ENCODE assay signal across 8 cellular contexts in the genomic region with DNA sequence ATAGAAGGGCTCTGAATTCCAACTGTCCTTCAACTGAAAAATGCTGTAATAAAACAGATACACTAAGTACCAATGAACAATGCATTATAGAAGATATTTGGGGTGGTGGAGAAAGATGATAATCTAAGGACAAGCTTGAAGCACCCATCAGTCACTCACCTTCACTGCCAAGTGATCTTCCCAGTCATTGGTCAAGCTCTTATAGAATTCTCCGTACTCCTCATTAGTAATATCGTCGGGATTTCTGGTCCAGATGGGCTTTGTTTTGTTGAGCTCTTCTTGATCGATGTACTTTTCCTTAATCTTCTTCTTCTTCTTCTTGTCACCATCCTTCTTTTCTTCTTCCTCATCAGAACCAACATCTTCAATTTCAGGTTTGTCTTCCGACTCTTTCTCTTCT. TPM values are rescaled to one million over a fixed set of nuclear protein-coding genes. Genes with fewer than 3 reads are reported as not detected.
A peak's percentile ranks its signal among the peaks of the same experiment; 100 is the strongest.
DNase-seq lines count a peak whose midpoint lies in the region; ATAC-seq, FAIRE-seq and TF ChIP-seq lines count a peak whose summit lies in the region.
"Not testable (repeated sequence)": the region's sequence is repeated elsewhere in the genome, so short reads cannot be mapped to it uniquely, and the experiment has no call there.

No MANE protein-coding gene starts in this region.

- H3K4me3 ChIP-seq in DND-41 (ENCODE audit: low read depth in 1 of 2, low read length in 2 of 2) (peak overlapping the region; percentile 86 to 90; a peak in 3 of 4 replicates), kidney (ENCODE audit: low read length in 2 of 2) (peak overlapping the region; percentile 88 to 92), neural cell (ENCODE audit: low read length) (peak overlapping the region; percentile 83), thoracic aorta (peak overlapping the region; percentile 95)
- H3K4me3 ChIP-seq in Jurkat, Clone E6-1 (ENCODE audit: low read length), result peak overlapping the region; percentile 79; the same call in 1 of the 2 replicates

- not testable (repeated sequence) for H3K27me3 Mint-ChIP-seq in T-cell; activated T-helper 2 cell treated with anti-CD3 and anti-CD28 coated beads, Interferon-gamma antibody, Interleukin-2, Interleukin-4, amounts not matched to agents 10 μg/mL and 5 μg/mL and 100 μg/mL, durations not matched to agents 14 hours and 24 hours and 36 hours (ENCODE audit: low read depth); dendritic cell treated with granulocyte-macrophage colony-stimulating factor and Interleukin-4, amounts not matched to agents 40 ng/mL and 50 ng/mL, for 4 days

- H3K4me2 ChIP-seq in DND-41 (ENCODE audit: insufficient read depth, low read length), result peak overlapping the region; percentile 92
- H3K4me2 ChIP-seq in neural cell (ENCODE audit: low read length), result peak overlapping the region; percentile 87

- not testable (repeated sequence) for TF ChIP-seq RAD21 in neural cell (conservative IDR thresholded peaks at IDR 0.05)

- not testable (repeated sequence) for H3F3A ChIP-seq in neural cell (ENCODE audit: insufficient read depth, low read length, poor library complexity, severe bottlenecking)

- peaks cover 65% of the 10 kb centered on the region for H3K36me3 Mint-ChIP-seq in T-cell
- peaks cover 68% of the 10 kb centered on the region for H3K36me3 Mint-ChIP-seq in activated T-helper 2 cell treated with anti-CD3 and anti-CD28 coated beads, Interferon-gamma antibody, Interleukin-2, Interleukin-4, amounts not matched to agents 10 μg/mL and 5 μg/mL and 100 μg/mL, durations not matched to agents 14 hours and 24 hours and 36 hours (ENCODE audit: low read depth)
- peaks cover 76% of the 10 kb centered on the region for H3K36me3 Mint-ChIP-seq in dendritic cell treated with granulocyte-macrophage colony-stimulating factor and Interleukin-4, amounts not matched to agents 40 ng/mL and 50 ng/mL, for 4 days (ENCODE audit: low read depth)

- CTCF ChIA-PET in T-cell (lab: Charles Lee), result interaction anchor here (0.5 to 0.6 kb wide), 2 partner anchors 150 to 1822 kb away, joined by 3 read pairs; no protein-coding TSS in a partner anchor

- POLR2A ChIA-PET in T-cell (lab: Charles Lee), result not testable (repeated sequence)

- H2AFZ ChIP-seq in DND-41 (ENCODE audit: low read depth, low read length); neural cell (ENCODE audit: low read depth, low read length): not testable (repeated sequence)

- H3K4me1 ChIP-seq in DND-41 (ENCODE audit: insufficient read depth, low read length) (peaks cover 68% of the 10 kb centered on the region), kidney (ENCODE audit: control insufficient read depth in 1 of 2, insufficient read depth in 1 of 2, low read depth in 1 of 2, low read length in 2 of 2) (peaks cover 20 to 22% of the 10 kb centered on the region in 2 donors), thoracic aorta (ENCODE audit: control insufficient read depth in 1 of 2, low read depth in 2 of 2) (peaks cover 35 to 49% of the 10 kb centered on the region in 2 donors)

- H3K9me3 ChIP-seq in DND-41 (ENCODE audit: insufficient read depth, low read length, severe bottlenecking); kidney (ENCODE audit: control insufficient read depth in 1 of 2, low read length in 2 of 2); neural cell (ENCODE audit: low read length); thoracic aorta: not testable (repeated sequence)

- H3K9me2 ChIP-seq in neural cell (ENCODE audit: insufficient read depth, low read length), result not testable (repeated sequence)

- H3K27ac ChIP-seq in DND-41 (ENCODE audit: low read length); kidney (ENCODE audit: low read depth in 2 of 2, low read length in 2 of 2); neural cell (ENCODE audit: low read length); thoracic aorta: not testable (repeated sequence)

- H3K4me3 Mint-ChIP-seq in T-cell, result peak overlapping the region; percentile 85 to 97 (median 94)
- peak overlapping the region; percentile 90 for H3K4me3 Mint-ChIP-seq in activated T-helper 2 cell treated with anti-CD3 and anti-CD28 coated beads, Interferon-gamma antibody, Interleukin-2, Interleukin-4, amounts not matched to agents 10 μg/mL and 5 μg/mL and 100 μg/mL, durations not matched to agents 14 hours and 24 hours and 36 hours (ENCODE audit: low read depth)
- H3K4me3 Mint-ChIP-seq in dendritic cell treated with granulocyte-macrophage colony-stimulating factor and Interleukin-4, amounts not matched to agents 40 ng/mL and 50 ng/mL, for 4 days, result peak overlapping the region; percentile 82

- intact Hi-C loops in activated T-helper 2 cell treated with anti-CD3 and anti-CD28 coated beads, Interferon-gamma antibody, Interleukin-2, Interleukin-4, amounts not matched to agents 10 μg/mL and 5 μg/mL and 100 μg/mL, durations not matched to agents 14 hours and 24 hours and 36 hours (cut with micrococcal nuclease), result loop anchor here (10.0 kb wide), 1 partner anchor 430 kb away; no protein-coding TSS in a partner anchor
- intact Hi-C loops in dendritic cell treated with granulocyte-macrophage colony-stimulating factor and Interleukin-4, amounts not matched to agents 40 ng/mL and 50 ng/mL, for 4 days (cut with micrococcal nuclease); kidney (cut with DNase I): not testable (repeated sequence)

- not testable (repeated sequence) for ATAC-seq in DND-41 (ENCODE audit: insufficient read depth, low read depth); T-cell (replicated peaks in 1 of 4); thoracic aorta (ENCODE audit: insufficient number of reproducible peaks, low FRiP score, low read depth)

- H3K79me2 ChIP-seq in DND-41 (ENCODE audit: insufficient read depth, low read length) (peaks cover 68% of the 10 kb centered on the region), neural cell (replicated peaks; ENCODE audit: insufficient read depth, low read length) (peaks cover 22% of the 10 kb centered on the region)

- not testable (repeated sequence) for TF ChIP-seq EP300 in neural cell (conservative IDR thresholded peaks at IDR 0.05; ENCODE audit: poor library complexity, severe bottlenecking)

- H3K4me1 Mint-ChIP-seq in T-cell, result peaks cover 67 to 75% (median 71%) of the 10 kb centered on the region in 3 donors
- peaks cover 55% of the 10 kb centered on the region for H3K4me1 Mint-ChIP-seq in activated T-helper 2 cell treated with anti-CD3 and anti-CD28 coated beads, Interferon-gamma antibody, Interleukin-2, Interleukin-4, amounts not matched to agents 10 μg/mL and 5 μg/mL and 100 μg/mL, durations not matched to agents 14 hours and 24 hours and 36 hours (ENCODE audit: low read depth)
- peaks cover 58% of the 10 kb centered on the region for H3K4me1 Mint-ChIP-seq in dendritic cell treated with granulocyte-macrophage colony-stimulating factor and Interleukin-4, amounts not matched to agents 40 ng/mL and 50 ng/mL, for 4 days (ENCODE audit: low read depth)

- FAIRE-seq in kidney (lab: Jason Lieb, UNC), result not testable (repeated sequence)

- not testable (repeated sequence) for H3K27me3 ChIP-seq in DND-41 (ENCODE audit: insufficient read depth, low read length, poor library complexity); neural cell (ENCODE audit: insufficient read depth, low read depth, low read length); thoracic aorta (replicated peaks; ENCODE audit: insufficient read depth)

- peak overlapping the region; percentile 99 for H3K9ac ChIP-seq in DND-41 (ENCODE audit: low read depth, low read length)
- H3K9ac ChIP-seq in kidney (ENCODE audit: low read length in 2 of 2), result peak overlapping the region in 1 of 2 donors; percentile 1
- not testable (repeated sequence) for H3K9ac ChIP-seq in neural cell (ENCODE audit: low read length)

- not testable (repeated sequence) for TF ChIP-seq CTCF in DND-41 (IDR thresholded peaks at IDR 0.05; ENCODE audit: borderline replicate concordance, extremely low read depth, low read length, poor library complexity, severe bottlenecking); kidney (IDR thresholded peaks at IDR 0.05; ENCODE audit: borderline replicate concordance, extremely low read depth, insufficient read depth); neural cell (IDR thresholded peaks at IDR 0.05; ENCODE audit: poor library complexity, severe bottlenecking); thoracic aorta (IDR thresholded peaks at IDR 0.05)

- DNase-seq in DND-41; Jurkat, Clone E6-1 (ENCODE audit: low read depth, low spot score); T-cell; activated T-helper 2 cell treated with anti-CD3 and anti-CD28 coated beads, Interferon-gamma antibody, Interleukin-2, Interleukin-4, amounts not matched to agents 10 μg/mL and 5 μg/mL and 100 μg/mL, durations not matched to agents 14 hours and 24 hours and 36 hours (ENCODE audit: low spot score); kidney; thoracic aorta (ENCODE audit: low spot score): not testable (repeated sequence)

- H3K36me3 ChIP-seq in DND-41 (ENCODE audit: insufficient read depth, low read length), result peaks cover 69% of the 10 kb centered on the region
- peaks cover 48 to 62% of the 10 kb centered on the region in 2 donors for H3K36me3 ChIP-seq in kidney (ENCODE audit: control insufficient read depth in 1 of 2, insufficient read depth in 2 of 2, low read length in 2 of 2)
- not testable (repeated sequence) for H3K36me3 ChIP-seq in neural cell (ENCODE audit: insufficient read depth, low read length)
- H3K36me3 ChIP-seq in thoracic aorta, result peaks cover 61% of the 10 kb centered on the region

- peaks cover 67% of the 10 kb centered on the region for H4K20me1 ChIP-seq in DND-41 (ENCODE audit: insufficient read depth, low read length)
- not testable (repeated sequence) for H4K20me1 ChIP-seq in neural cell (ENCODE audit: insufficient read depth)

- H3K27ac Mint-ChIP-seq in T-cell, result peak overlapping the region; percentile 96 to 97
- peak overlapping the region; percentile 75 for H3K27ac Mint-ChIP-seq in activated T-helper 2 cell treated with anti-CD3 and anti-CD28 coated beads, Interferon-gamma antibody, Interleukin-2, Interleukin-4, amounts not matched to agents 10 μg/mL and 5 μg/mL and 100 μg/mL, durations not matched to agents 14 hours and 24 hours and 36 hours
- H3K27ac Mint-ChIP-seq in dendritic cell treated with granulocyte-macrophage colony-stimulating factor and Interleukin-4, amounts not matched to agents 40 ng/mL and 50 ng/mL, for 4 days, result peak overlapping the region; percentile 2

- H3K9me3 Mint-ChIP-seq in T-cell; activated T-helper 2 cell treated with anti-CD3 and anti-CD28 coated beads, Interferon-gamma antibody, Interleukin-2, Interleukin-4, amounts not matched to agents 10 μg/mL and 5 μg/mL and 100 μg/mL, durations not matched to agents 14 hours and 24 hours and 36 hours; dendritic cell treated with granulocyte-macrophage colony-stimulating factor and Interleukin-4, amounts not matched to agents 40 ng/mL and 50 ng/mL, for 4 days: not testable (repeated sequence)

RNA-seq across cellular contexts. Expression of a gene that starts 2.3 kb away (rescaled TPM):
- 1,401 TPM for polyA plus RNA-seq in Jurkat, Clone E6-1 (2012; ENCODE audit: insufficient read depth, insufficient read length)
- total RNA-seq in T-cell (100 to 1,000 TPM; 230 to 471 (median 263) TPM), kidney (409 TPM), thoracic aorta (100 to 1,000 TPM; 214 to 399 TPM)
- 995 and 1,017 TPM in 2 replicates for total RNA-seq in activated T-helper 2 cell treated with anti-CD3 and anti-CD28 coated beads, Interferon-gamma antibody, Interleukin-2, Interleukin-4, amounts not matched to agents 10 μg/mL and 5 μg/mL and 100 μg/mL, durations not matched to agents 14 hours and 24 hours and 36 hours
- polyA plus RNA-seq in kidney (ENCODE audit: insufficient read depth, low read depth, low replicate concordance) (455 TPM), neural cell (206 and 232 TPM in 2 replicates)
- polyA minus RNA-seq in neural cell, result 396 and 605 TPM in 2 replicates

RNA-seq across cellular contexts. Expression of a gene that starts 55.2 kb away (rescaled TPM):
- 15.5 TPM for polyA plus RNA-seq in Jurkat, Clone E6-1 (2012; ENCODE audit: insufficient read depth, insufficient read length)
- total RNA-seq in T-cell (10 to 100 TPM; 38.9 to 53.1 (median 49.5) TPM), kidney (44.2 TPM), thoracic aorta (10 to 100 TPM; 11.0 to 30.0 TPM)
- total RNA-seq in activated T-helper 2 cell treated with anti-CD3 and anti-CD28 coated beads, Interferon-gamma antibody, Interleukin-2, Interleukin-4, amounts not matched to agents 10 μg/mL and 5 μg/mL and 100 μg/mL, durations not matched to agents 14 hours and 24 hours and 36 hours, result 35.3 and 37.0 TPM in 2 replicates
- polyA plus RNA-seq in kidney (ENCODE audit: insufficient read depth, low read depth, low replicate concordance) (12.6 TPM), neural cell (26.3 and 28.6 TPM in 2 replicates)
- 43.8 and 51.5 TPM in 2 replicates for polyA minus RNA-seq in neural cell

Comparison
In these comparisons a context has a peak if more than half of its experiments do, and no peak if none do; other contexts are left out.
1. H3K27ac Mint-ChIP-seq: peak in every context shown above with its lines; median percentile 96 in T-cell; 75 in activated T-helper 2 cell treated with anti-CD3 and anti-CD28 coated beads, Interferon-gamma antibody, Interleukin-2, Interleukin-4, amounts not matched to agents 10 μg/mL and 5 μg/mL and 100 μg/mL, durations not matched to agents 14 hours and 24 hours and 36 hours; 2 in dendritic cell treated with granulocyte-macrophage colony-stimulating factor and Interleukin-4, amounts not matched to agents 40 ng/mL and 50 ng/mL, for 4 days.